Comparison of ENCODE assay signal across 31 cellular contexts in the genomic region with DNA sequence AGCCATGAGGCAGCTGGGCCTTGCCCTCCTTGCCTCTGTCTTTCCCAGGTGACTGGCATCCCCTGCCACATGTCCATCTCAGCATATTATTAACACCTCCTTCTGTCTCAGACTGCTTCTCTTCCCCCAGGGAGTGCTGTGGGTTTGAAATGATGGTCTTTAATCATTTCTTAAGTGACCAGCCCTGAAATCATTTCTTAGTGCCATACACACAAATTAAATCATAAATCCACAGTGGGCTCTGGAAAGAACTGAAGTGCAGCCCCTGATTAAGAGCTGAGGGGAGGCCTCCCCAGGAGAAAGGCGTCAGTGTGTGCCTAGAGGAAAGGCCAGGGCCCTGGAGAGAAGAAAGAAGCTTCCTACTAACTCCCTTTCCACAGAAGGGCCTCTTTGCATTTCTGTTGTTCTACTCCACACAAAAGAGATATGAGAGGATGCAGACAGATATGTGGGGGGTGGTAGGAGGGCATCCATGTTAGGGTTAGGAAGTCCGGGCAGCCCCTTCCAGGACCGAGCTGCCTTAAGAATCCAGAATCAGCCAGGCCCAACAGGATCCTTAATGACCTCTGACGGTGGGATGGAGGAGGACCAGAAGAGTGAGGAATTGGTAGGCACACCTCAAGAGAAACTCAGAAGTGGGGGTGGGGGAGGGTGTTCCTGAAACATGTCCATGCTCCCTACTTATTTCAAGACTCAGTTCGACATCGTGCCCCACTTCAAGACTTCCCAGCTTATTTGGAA.
"Had no signal": no experiment of that assay in that cellular context is flagged by ENCODE, and none has a peak within 500 bp of the region (broad histone marks: within the 10 kb centered on the region; RNA-seq: fewer than 3 reads in every experiment).

No MANE protein-coding gene starts in this region.

- H3K4me1 ChIP-seq: adrenal gland, body of pancreas, breast epithelium, colonic mucosa had no signal

- DNase-seq: activated B cell treated with CpG ODN at 0.5 μM for 24 hours; activated CD4-positive, alpha-beta memory T cell treated with anti-CD3 and anti-CD28 coated beads for 36 hours; activated CD4-positive, alpha-beta T cell treated with anti-CD3 and anti-CD28 coated beads for 48 hours; activated CD8-positive, alpha-beta memory T cell treated with anti-CD3 and anti-CD28 coated beads, Interleukin-2, amount 10 ng/mL, durations not matched to agents 7 days and 5 days; activated CD8-positive, alpha-beta memory T cell treated with anti-CD3 and anti-CD28 coated beads, Interleukin-2, amount 50 U/mL, for 4 hours; activated CD8-positive, alpha-beta T cell treated with anti-CD3 and anti-CD28 coated beads, Interleukin-2, amount 10 ng/mL, durations not matched to agents 7 days and 5 days; activated effector memory CD4-positive, alpha-beta T cell treated with anti-CD3 and anti-CD28 coated beads, Interleukin-2, amount 50 U/mL, for 16 hours; activated naive CD4-positive, alpha-beta T cell treated with anti-CD3 and anti-CD28 coated beads for 36 hours; activated naive CD8-positive, alpha-beta T cell treated with anti-CD3 and anti-CD28 coated beads for 36 hours; activated naive CD8-positive, alpha-beta T cell treated with anti-CD3 and anti-CD28 coated beads, Interleukin-2, amount 50 U/mL, for 24 hours; activated T-cell treated with anti-CD3 and anti-CD28 coated beads, Interleukin-2, amount 50 U/mL, for 1 hour; activated T-cell treated with anti-CD3 and anti-CD28 coated beads, Interleukin-2, amount 50 U/mL, for 48 hours; adrenal gland; amygdala; aorta; body of pancreas; central memory CD4-positive, alpha-beta T cell; cerebellar nuclear complex; colonic mucosa; effector CD8-positive, alpha-beta T cell; foreskin fibroblast; T-helper 9 cell; WERI-Rb-1 had no signal

- H3K27ac ChIP-seq: adrenal gland, body of pancreas, breast epithelium, cardiac muscle cell, colonic mucosa, epithelial cell of prostate, WERI-Rb-1 had no signal

- H3K27me3 ChIP-seq: adrenal gland, body of pancreas, breast epithelium, colonic mucosa had no signal

- H3K4me1 Mint-ChIP-seq: activated B cell treated with CpG ODN at 0.5 μM for 24 hours; activated CD8-positive, alpha-beta memory T cell treated with anti-CD3 and anti-CD28 coated beads, Interleukin-2, amount 10 ng/mL, durations not matched to agents 7 days and 5 days; activated naive CD4-positive, alpha-beta T cell treated with anti-CD3 and anti-CD28 coated beads, Interleukin-2, amount 50 U/mL, for 24 hours; activated naive CD8-positive, alpha-beta T cell treated with anti-CD3 and anti-CD28 coated beads for 36 hours; activated naive CD8-positive, alpha-beta T cell treated with anti-CD3 and anti-CD28 coated beads, Interleukin-2, amount 50 U/mL, for 24 hours had no signal

- H3K27ac Mint-ChIP-seq: activated B cell treated with CpG ODN at 0.5 μM for 24 hours; activated CD4-positive, alpha-beta memory T cell treated with anti-CD3 and anti-CD28 coated beads for 36 hours; activated CD8-positive, alpha-beta memory T cell treated with anti-CD3 and anti-CD28 coated beads, Interleukin-2, amount 10 ng/mL, durations not matched to agents 7 days and 5 days; activated CD8-positive, alpha-beta T cell treated with anti-CD3 and anti-CD28 coated beads, Interleukin-2, amount 10 ng/mL, durations not matched to agents 7 days and 5 days; activated naive CD4-positive, alpha-beta T cell treated with anti-CD3 and anti-CD28 coated beads for 36 hours; activated naive CD4-positive, alpha-beta T cell treated with anti-CD3 and anti-CD28 coated beads, Interleukin-2, amount 50 U/mL, for 24 hours; activated naive CD8-positive, alpha-beta T cell treated with anti-CD3 and anti-CD28 coated beads for 36 hours; activated naive CD8-positive, alpha-beta T cell treated with anti-CD3 and anti-CD28 coated beads, Interleukin-2, amount 50 U/mL, for 24 hours; activated T-helper 1 cell treated with anti-CD3 and anti-CD28 coated beads, Interleukin-12 subunit alpha, Interleukin-12 subunit beta, Interleukin-2, Interleukin-4 antibody, amounts not matched to agents 30 ng/mL and 10 ng/mL and 1 ng/mL, durations not matched to agents 14 hours and 24 hours and 36 hours; activated T-helper 2 cell treated with anti-CD3 and anti-CD28 coated beads, Interferon-gamma antibody, Interleukin-2, Interleukin-4, amounts not matched to agents 10 μg/mL and 5 μg/mL and 100 μg/mL, durations not matched to agents 14 hours and 24 hours and 36 hours; T-helper 1 cell treated with Interleukin-12 subunit alpha and Interleukin-12 subunit beta and Interleukin-4 antibody, amounts not matched to agents 30 μg/mL and 1 μg/mL, for 36 hours had no signal

- H3K27me3 Mint-ChIP-seq: activated B cell treated with CpG ODN at 0.5 μM for 24 hours; activated CD8-positive, alpha-beta memory T cell treated with anti-CD3 and anti-CD28 coated beads, Interleukin-2, amount 10 ng/mL, durations not matched to agents 7 days and 5 days; activated naive CD8-positive, alpha-beta T cell treated with anti-CD3 and anti-CD28 coated beads, Interleukin-2, amount 50 U/mL, for 24 hours had no signal

- H3K36me3 Mint-ChIP-seq: activated CD4-positive, alpha-beta memory T cell treated with anti-CD3 and anti-CD28 coated beads for 36 hours; activated CD8-positive, alpha-beta memory T cell treated with anti-CD3 and anti-CD28 coated beads, Interleukin-2, amount 10 ng/mL, durations not matched to agents 7 days and 5 days; activated naive CD4-positive, alpha-beta T cell treated with anti-CD3 and anti-CD28 coated beads, Interleukin-2, amount 50 U/mL, for 24 hours; activated naive CD8-positive, alpha-beta T cell treated with anti-CD3 and anti-CD28 coated beads for 36 hours had no signal

- H3K4me3 ChIP-seq: adrenal gland, body of pancreas, breast epithelium, cardiac muscle cell, colonic mucosa had no signal

- H3K9me3 Mint-ChIP-seq: activated B cell treated with CpG ODN at 0.5 μM for 24 hours; activated CD4-positive, alpha-beta memory T cell treated with anti-CD3 and anti-CD28 coated beads for 36 hours; activated naive CD4-positive, alpha-beta T cell treated with anti-CD3 and anti-CD28 coated beads for 36 hours; activated naive CD4-positive, alpha-beta T cell treated with anti-CD3 and anti-CD28 coated beads, Interleukin-2, amount 50 U/mL, for 24 hours; activated naive CD8-positive, alpha-beta T cell treated with anti-CD3 and anti-CD28 coated beads for 36 hours; activated naive CD8-positive, alpha-beta T cell treated with anti-CD3 and anti-CD28 coated beads, Interleukin-2, amount 50 U/mL, for 24 hours; activated T-helper 1 cell treated with anti-CD3 and anti-CD28 coated beads, Interleukin-12 subunit alpha, Interleukin-12 subunit beta, Interleukin-2, Interleukin-4 antibody, amounts not matched to agents 30 ng/mL and 10 ng/mL and 1 ng/mL, durations not matched to agents 14 hours and 24 hours and 36 hours; activated T-helper 2 cell treated with anti-CD3 and anti-CD28 coated beads, Interferon-gamma antibody, Interleukin-2, Interleukin-4, amounts not matched to agents 10 μg/mL and 5 μg/mL and 100 μg/mL, durations not matched to agents 14 hours and 24 hours and 36 hours; T-helper 1 cell treated with Interleukin-12 subunit alpha and Interleukin-12 subunit beta and Interleukin-4 antibody, amounts not matched to agents 30 μg/mL and 1 μg/mL, for 36 hours had no signal

- ATAC-seq: activated CD4-positive, CD25-positive, alpha-beta regulatory T cell treated with anti-CD3 and anti-CD28 coated beads, Interleukin-2, amount 50 U/mL, for 24 hours; activated CD8-positive, alpha-beta memory T cell treated with anti-CD3 and anti-CD28 coated beads, Interleukin-2, amount 10 ng/mL, durations not matched to agents 7 days and 5 days; activated CD8-positive, alpha-beta T cell treated with anti-CD3 and anti-CD28 coated beads, Interleukin-2, amount 10 ng/mL, durations not matched to agents 7 days and 5 days; activated naive CD8-positive, alpha-beta T cell treated with anti-CD3 and anti-CD28 coated beads, Interleukin-2, amount 50 U/mL, for 24 hours; body of pancreas had no signal

- H3K4me3 Mint-ChIP-seq: activated B cell treated with CpG ODN at 0.5 μM for 24 hours; activated CD4-positive, alpha-beta memory T cell treated with anti-CD3 and anti-CD28 coated beads for 36 hours; activated CD8-positive, alpha-beta memory T cell treated with anti-CD3 and anti-CD28 coated beads, Interleukin-2, amount 10 ng/mL, durations not matched to agents 7 days and 5 days; activated CD8-positive, alpha-beta T cell treated with anti-CD3 and anti-CD28 coated beads, Interleukin-2, amount 10 ng/mL, durations not matched to agents 7 days and 5 days; activated naive CD4-positive, alpha-beta T cell treated with anti-CD3 and anti-CD28 coated beads for 36 hours; activated naive CD4-positive, alpha-beta T cell treated with anti-CD3 and anti-CD28 coated beads, Interleukin-2, amount 50 U/mL, for 24 hours; activated naive CD8-positive, alpha-beta T cell treated with anti-CD3 and anti-CD28 coated beads for 36 hours; activated naive CD8-positive, alpha-beta T cell treated with anti-CD3 and anti-CD28 coated beads, Interleukin-2, amount 50 U/mL, for 24 hours; activated T-helper 1 cell treated with anti-CD3 and anti-CD28 coated beads, Interleukin-12 subunit alpha, Interleukin-12 subunit beta, Interleukin-2, Interleukin-4 antibody, amounts not matched to agents 30 ng/mL and 10 ng/mL and 1 ng/mL, durations not matched to agents 14 hours and 24 hours and 36 hours; T-helper 1 cell treated with Interleukin-12 subunit alpha and Interleukin-12 subunit beta and Interleukin-4 antibody, amounts not matched to agents 30 μg/mL and 1 μg/mL, for 36 hours had no signal

- H3K9me3 ChIP-seq: adrenal gland, body of pancreas, breast epithelium, colonic mucosa had no signal

- H3K36me3 ChIP-seq: adrenal gland, breast epithelium, cardiac muscle cell, colonic mucosa, WERI-Rb-1 had no signal
